15 cellular contexts compared by ENCODE assay signal in the genomic region with DNA sequence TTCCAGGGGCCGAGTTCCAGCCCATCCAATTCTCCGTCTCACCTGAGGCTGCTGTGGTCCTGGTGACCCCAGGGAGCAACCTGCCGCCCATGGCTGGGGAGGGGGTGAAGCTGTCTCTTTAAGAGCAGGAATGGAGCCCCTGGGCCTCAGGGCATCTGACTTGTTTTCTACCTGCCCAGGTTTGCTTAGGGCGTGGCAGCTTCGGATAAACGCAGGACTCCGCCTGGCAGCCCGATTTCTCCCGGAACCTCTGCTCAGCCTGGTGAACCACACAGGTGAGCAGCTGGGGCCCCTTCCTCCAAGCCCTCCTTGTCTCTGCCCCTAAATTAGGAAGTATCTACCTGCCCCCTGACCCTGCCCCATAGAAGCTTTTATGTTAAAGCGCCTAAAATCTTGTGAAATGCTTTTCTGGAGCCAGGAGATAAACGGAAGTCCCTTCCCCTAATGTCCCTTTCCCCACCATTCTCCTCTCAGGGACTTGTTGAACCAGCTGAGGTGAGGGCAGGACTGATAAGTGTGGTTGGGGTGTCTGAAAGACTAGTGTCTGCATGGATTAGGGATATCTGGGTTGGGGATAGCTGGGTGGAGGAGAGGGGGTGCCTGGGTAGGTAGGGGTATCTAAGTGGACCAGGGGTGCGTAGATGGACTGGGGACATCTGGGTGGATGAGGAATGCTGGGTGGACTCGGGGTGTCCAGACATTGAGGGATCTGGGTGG. TPM values are rescaled to one million over a fixed set of nuclear protein-coding genes. Genes with fewer than 3 reads are reported as not detected.
DNase-seq lines count a peak whose midpoint lies in the region; ATAC-seq and TF ChIP-seq lines count a peak whose summit lies in the region.
"Had no signal": no experiment of that assay in that cellular context is flagged by ENCODE, and none has a peak within 500 bp of the region (broad histone marks: within the 10 kb centered on the region; RNA-seq: fewer than 3 reads in every experiment).

No MANE protein-coding gene starts in this region.

- no peaks in the 10 kb centered on the region for H3K9me3 Mint-ChIP-seq in brain
- H3K9me3 Mint-ChIP-seq: activated T-cell treated with anti-CD3 and anti-CD28 coated beads, Interleukin-2, amount 50 U/mL, for 4 hours; nephron had no signal

- ATAC-seq in GM19455 (IDR thresholded peaks at IDR 0.05; ENCODE audit: unreplicated experiment), result no peak
- ATAC-seq: activated T-cell treated with anti-CD3 and anti-CD28 coated beads, Interleukin-2, amount 50 U/mL, for 4 hours had no signal

- TF ChIP-seq POLR2A in lower leg skin (IDR thresholded peaks at IDR 0.05), result no peak
- no peak for TF ChIP-seq POLR2A in tibial nerve (IDR thresholded peaks at IDR 0.05)

- peak overlapping the region; percentile 36 for H3K4me3 ChIP-seq in lower leg skin (ENCODE audit: low read depth, poor library complexity, severe bottlenecking)
- peak overlapping the region; percentile 3 to 46 (median 32) for H3K4me3 ChIP-seq in tibial nerve

- peak overlapping the region in 2 of 5 experiments; percentile 10 to 67 for H3K4me3 Mint-ChIP-seq in brain
- H3K4me3 Mint-ChIP-seq: activated T-cell treated with anti-CD3 and anti-CD28 coated beads, Interleukin-2, amount 50 U/mL, for 4 hours had no signal

- no peak for TF ChIP-seq EP300 in tibial nerve (IDR thresholded peaks at IDR 0.05)

- no peaks in the 10 kb centered on the region for H3K36me3 Mint-ChIP-seq in brain

- 53 to 60% methylated on average over 13 of the region's 13 CpGs for WGBS in lower leg skin, 2 donors
- 57 to 65% methylated on average over 11 to 13 of the region's 13 CpGs for WGBS in tibial nerve, 2 donors

- H3K27ac ChIP-seq in tibial nerve, result peak overlapping the region; percentile 82 to 99 (median 90)
- H3K27ac ChIP-seq: KMS-11 had no signal

- peaks cover 7% of the 10 kb centered on the region for H3K27me3 Mint-ChIP-seq in brain

- intact Hi-C loops in lower leg skin (cut with DNase I; ENCODE audit: low total_unique reads), result no loop called here

- peak; percentile 73 for DNase-seq in LoVo (ENCODE audit: low spot score)
- DNase-seq in lower leg skin (ENCODE audit: low spot score in 2 of 2), result peak; percentile 77 to 89
- no peak for DNase-seq in tibial nerve (ENCODE audit: low spot score in 2 of 2)
- DNase-seq in RPMI8226, result no peak
- DNase-seq in activated gamma-delta T cell (lab: John Stamatoyannopoulos, UW), result no peak
- DNase-seq: activated CD4-positive, CD25-positive, alpha-beta regulatory T cell treated with anti-CD3 and anti-CD28 coated beads, Interleukin-2, amount 50 U/mL, for 72 hours; activated T-cell treated with anti-CD3 and anti-CD28 coated beads, Interleukin-2, amount 50 U/mL, for 4 hours; erythroblast; stimulated activated CD4-positive, alpha-beta T cell treated with anti-CD3 and anti-CD28 coated beads, Interleukin-15, amount 100 ng/mL, for 24 hours had no signal

- H3K4me1 Mint-ChIP-seq in brain, result peaks cover 38% of the 10 kb centered on the region

- peaks cover 0 to 93% (median 29%) of the 10 kb centered on the region in 4 donors for H3K4me1 ChIP-seq in tibial nerve

- no peaks in the 10 kb centered on the region for H3K36me3 ChIP-seq in tibial nerve

- no peaks in the 10 kb centered on the region for H3K9me3 ChIP-seq in tibial nerve

- H3K27ac Mint-ChIP-seq in brain, result peak overlapping the region in 3 of 5 experiments; percentile 46 to 92 (median 69)

- TF ChIP-seq CTCF in brain (conservative IDR thresholded peaks at IDR 0.05), result no peak
- TF ChIP-seq CTCF in lower leg skin (IDR thresholded peaks at IDR 0.05), result no peak
- no peak for TF ChIP-seq CTCF in tibial nerve (IDR thresholded peaks at IDR 0.05)

- H3K27me3 ChIP-seq in tibial nerve, result no peaks in the 10 kb centered on the region

RNA-seq across cellular contexts. Expression of gene FXYD3, which starts 0.6 kb away (rescaled TPM):
- polyA plus RNA-seq in brain (ENCODE audit: insufficient read depth, low read depth, low replicate concordance), result 0.78 TPM
- total RNA-seq in lower leg skin (100 to 1,000 TPM; 391 to 630 (median 546) TPM), tibial nerve (10 to 100 TPM; 10.8 to 33.9 (median 16.6) TPM)
- total RNA-seq: astrocyte, SK-MEL-5 had no signal

RNA-seq across cellular contexts. Expression of gene LGI4, which starts 18.6 kb away (rescaled TPM):
- polyA plus RNA-seq in brain (ENCODE audit: insufficient read depth, low read depth, low replicate concordance), result 29.2 TPM
- 10 to 100 TPM in 1 of 4 donors, 1 to 10 TPM in 3; 4.3 to 19.4 (median 8.9) TPM for total RNA-seq in lower leg skin
- 100 to 1,000 TPM; 207 to 323 (median 302) TPM for total RNA-seq in tibial nerve

RNA-seq across cellular contexts. Expression of gene FXYD1, which starts 22.4 kb away (rescaled TPM):
- 164 TPM for polyA plus RNA-seq in brain (ENCODE audit: insufficient read depth, low read depth, low replicate concordance)
- 10 to 100 TPM in 1 of 4 donors, 1 to 10 TPM in 2, not detected in 1; 5.5 to 20.9 (median 6.5) TPM for total RNA-seq in lower leg skin
- 100 to 1,000 TPM in 1 of 4 donors, 10 to 100 TPM in 3; 72.9 to 193 (median 84.9) TPM for total RNA-seq in tibial nerve
- total RNA-seq: SK-MEL-5 had no signal

RNA-seq across cellular contexts. Expression of gene FXYD7, which starts 26.8 kb away (rescaled TPM):
- 106 TPM for polyA plus RNA-seq in brain (ENCODE audit: insufficient read depth, low read depth, low replicate concordance)
- total RNA-seq in lower leg skin (1 to 10 TPM in 1 of 4 donors, not detected in 3; 1.3 TPM), tibial nerve (1 to 10 TPM in 3 of 4 donors, not detected in 1; 2.5 to 5.9 (median 5.7) TPM)
- total RNA-seq: astrocyte, SK-MEL-5 had no signal

RNA-seq across cellular contexts. Expression of gene FXYD5, which starts 38.3 kb away (rescaled TPM):
- polyA plus RNA-seq in brain (ENCODE audit: insufficient read depth, low read depth, low replicate concordance), result 26.0 TPM
- total RNA-seq in lower leg skin (10 to 100 TPM; 41.4 to 59.8 (median 57.7) TPM), tibial nerve (10 to 100 TPM; 19.9 to 53.4 (median 37.5) TPM)

Comparison
In these comparisons a context has a peak if more than half of its experiments do, and no peak if none do; other contexts are left out.
1. DNase-seq: peak in LoVo (single experiment) and lower leg skin (2 of 2); none in tibial nerve (0 of 2), RPMI8226 (single experiment) and activated gamma-delta T cell (single experiment).
2. RNA of gene FXYD3, which starts 0.6 kb away (total RNA-seq): 391 to 630 TPM in lower leg skin; 10.8 to 33.9 TPM in tibial nerve; every median in the first group is over 10 times any median in the second.
3. RNA of gene LGI4, which starts 18.6 kb away (total RNA-seq): 207 to 323 TPM in tibial nerve; 4.3 to 19.4 TPM in lower leg skin; every median in the first group is over 10 times any median in the second.